1 cellular context compared by ENCODE assay signal in the genomic region with DNA sequence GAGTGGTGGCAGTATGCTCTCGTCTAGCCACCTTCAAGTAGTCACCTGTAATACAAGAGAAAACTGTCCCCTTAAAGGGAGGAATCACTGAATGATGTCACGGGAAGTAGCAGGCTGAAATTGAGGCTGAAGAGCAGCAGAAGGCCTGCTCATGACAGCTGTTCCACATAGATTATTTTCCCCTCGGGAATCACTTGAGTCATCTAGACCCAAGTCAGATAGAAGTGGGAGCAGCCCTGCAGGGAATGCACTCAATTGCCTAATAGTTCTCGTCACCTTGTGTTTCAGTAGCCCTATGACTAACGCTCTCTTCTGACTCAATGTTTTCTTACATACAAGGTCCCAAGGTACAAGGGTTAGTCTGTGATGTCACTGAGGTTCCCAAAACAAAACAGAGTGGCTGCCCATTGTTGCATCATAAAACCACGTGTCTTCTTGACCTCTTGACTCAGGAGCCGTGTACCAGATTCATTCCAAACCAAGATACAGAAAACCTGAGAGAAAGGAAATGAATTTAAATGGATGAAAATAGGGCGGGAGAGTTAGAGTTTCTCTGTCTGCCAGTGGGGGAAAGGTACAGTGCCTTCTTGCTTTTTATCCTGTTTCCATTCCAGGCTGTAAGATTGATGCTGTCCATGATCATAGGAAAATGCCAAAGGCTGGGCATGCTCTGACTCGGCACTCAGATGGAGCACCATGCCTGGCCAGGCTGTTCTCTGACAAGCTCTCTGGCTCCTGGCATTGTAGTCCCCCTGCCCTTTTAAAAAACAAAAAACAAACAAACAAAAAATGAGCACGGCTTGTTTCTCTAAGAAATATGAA.
A peak's percentile ranks its signal among the peaks of the same experiment; 100 is the strongest.
TF ChIP-seq lines count a peak whose summit lies in the region.

No MANE protein-coding gene starts in this region.

TF ChIP-seq in HEK293, 187 proteins besides CTCF, POLR2A, EP300 and RAD21 (continued from another document and continues in another):
- TF ChIP-seq, protein P1, sequence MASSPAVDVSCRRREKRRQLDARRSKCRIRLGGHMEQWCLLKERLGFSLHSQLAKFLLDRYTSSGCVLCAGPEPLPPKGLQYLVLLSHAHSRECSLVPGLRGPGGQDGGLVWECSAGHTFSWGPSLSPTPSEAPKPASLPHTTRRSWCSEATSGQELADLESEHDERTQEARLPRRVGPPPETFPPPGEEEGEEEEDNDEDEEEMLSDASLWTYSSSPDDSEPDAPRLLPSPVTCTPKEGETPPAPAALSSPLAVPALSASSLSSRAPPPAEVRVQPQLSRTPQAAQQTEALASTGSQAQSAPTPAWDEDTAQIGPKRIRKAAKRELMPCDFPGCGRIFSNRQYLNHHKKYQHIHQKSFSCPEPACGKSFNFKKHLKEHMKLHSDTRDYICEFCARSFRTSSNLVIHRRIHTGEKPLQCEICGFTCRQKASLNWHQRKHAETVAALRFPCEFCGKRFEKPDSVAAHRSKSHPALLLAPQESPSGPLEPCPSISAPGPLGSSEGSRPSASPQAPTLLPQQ (tag by site-specific recombination; IDR thresholded peaks at IDR 0.05): peak; percentile 77
- TF ChIP-seq ZSCAN23 (tag by site-specific recombination; IDR thresholded peaks at IDR 0.05) (peak; percentile 42; the same call in 1 of the 2 replicates), ZNF830 (tag by site-specific recombination; IDR thresholded peaks at IDR 0.05; ENCODE audit: low read depth) (no peak), ZNF248 (tag by site-specific recombination; IDR thresholded peaks at IDR 0.05) (no peak), ZBTB48 (tag by site-specific recombination; IDR thresholded peaks at IDR 0.05) (peak; percentile 58; the same call in 1 of the 2 replicates), ZNF133 (tag by site-specific recombination; IDR thresholded peaks at IDR 0.05) (no peak), KLF16 (tag by site-specific recombination; IDR thresholded peaks at IDR 0.05) (no peak), ZNF660 (tag by site-specific recombination; IDR thresholded peaks at IDR 0.05) (peak; percentile 55; the same call in 1 of the 2 replicates), ZNF530 (tag by site-specific recombination; IDR thresholded peaks at IDR 0.05; ENCODE audit: low read depth) (no peak), PATZ1 (tag by site-specific recombination; IDR thresholded peaks at IDR 0.05) (peak; percentile 60; the same call in 1 of the 2 replicates), ZNF654 (tag by site-specific recombination; IDR thresholded peaks at IDR 0.05; ENCODE audit: low read depth) (no peak), TCF7L2 (IDR thresholded peaks at IDR 0.05; ENCODE audit: borderline replicate concordance, low read depth, low read length) (no peak), ZNF416 (tag by site-specific recombination; IDR thresholded peaks at IDR 0.05) (no peak), ZNF155 (tag by site-specific recombination; IDR thresholded peaks at IDR 0.05) (no peak), ZNF324 (tag by site-specific recombination; IDR thresholded peaks at IDR 0.05) (peak; percentile 79; the same call in 1 of the 2 replicates), ZFP3 (tag by site-specific recombination; IDR thresholded peaks at IDR 0.05; ENCODE audit: low read depth) (no peak), ZNF629 (tag by site-specific recombination; IDR thresholded peaks at IDR 0.05) (peak; percentile 99), ZNF747 (tag by site-specific recombination; IDR thresholded peaks at IDR 0.05) (no peak), ZBTB10 (tag by site-specific recombination; IDR thresholded peaks at IDR 0.05) (peak; percentile 44; the same call in 1 of the 2 replicates), ZNF707 (tag by site-specific recombination; IDR thresholded peaks at IDR 0.05) (no peak), ZNF518A (tag by site-specific recombination; conservative IDR thresholded peaks at IDR 0.05; ENCODE audit: low read depth) (peak; percentile 44; the same call in 1 of the 2 replicates), ZNF510 (tag by site-specific recombination; IDR thresholded peaks at IDR 0.05; ENCODE audit: insufficient replicate concordance) (no peak), PRDM6 (tag by site-specific recombination; IDR thresholded peaks at IDR 0.05) (peak; percentile 8; the same call in 1 of the 2 replicates), ZNF701 (tag by site-specific recombination; IDR thresholded peaks at IDR 0.05) (no peak), ZNF23 (tag by site-specific recombination; IDR thresholded peaks at IDR 0.05; ENCODE audit: borderline replicate concordance) (no peak), ZNF10 (tag by site-specific recombination; IDR thresholded peaks at IDR 0.05) (peak; percentile 63; the same call in 1 of the 2 replicates), ZNF114 (tag by site-specific recombination; IDR thresholded peaks at IDR 0.05) (no peak), ZBTB17 (tag by site-specific recombination; IDR thresholded peaks at IDR 0.05) (peak; percentile 71), BCL11A (tag by site-specific recombination; IDR thresholded peaks at IDR 0.05; ENCODE audit: low read depth) (0 out of 2 replicates have a peak, but pooled peaks have one; percentile 59), ZNF37A (tag by site-specific recombination; IDR thresholded peaks at IDR 0.05) (no peak), ZIC2 (tag by site-specific recombination; IDR thresholded peaks at IDR 0.05) (no peak), ZNF600 (tag by site-specific recombination; IDR thresholded peaks at IDR 0.05) (peak; percentile 74), ZNF76 (tag by site-specific recombination; IDR thresholded peaks at IDR 0.05; ENCODE audit: borderline replicate concordance, low read depth) (no peak), ZNF626 (tag by site-specific recombination; IDR thresholded peaks at IDR 0.05) (no peak), ZBTB49 (tag by site-specific recombination; IDR thresholded peaks at IDR 0.05; ENCODE audit: low read depth) (no peak), ZNF175 (tag by site-specific recombination; IDR thresholded peaks at IDR 0.05) (no peak), ZNF366 (tag by site-specific recombination; conservative IDR thresholded peaks at IDR 0.05) (peak; percentile 91), ZNF48 (tag by site-specific recombination; IDR thresholded peaks at IDR 0.05) (no peak), KLF17 (tag by site-specific recombination; IDR thresholded peaks at IDR 0.05) (peak; percentile 97), ZNF624 (tag by site-specific recombination; IDR thresholded peaks at IDR 0.05) (no peak)
- TF ChIP-seq, protein P2, sequence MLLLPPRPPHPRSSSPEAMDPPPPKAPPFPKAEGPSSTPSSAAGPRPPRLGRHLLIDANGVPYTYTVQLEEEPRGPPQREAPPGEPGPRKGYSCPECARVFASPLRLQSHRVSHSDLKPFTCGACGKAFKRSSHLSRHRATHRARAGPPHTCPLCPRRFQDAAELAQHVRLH (tag by site-specific recombination; IDR thresholded peaks at IDR 0.05): no peak
